Comparison of ENCODE assay signal across 13 cellular contexts in the genomic region with DNA sequence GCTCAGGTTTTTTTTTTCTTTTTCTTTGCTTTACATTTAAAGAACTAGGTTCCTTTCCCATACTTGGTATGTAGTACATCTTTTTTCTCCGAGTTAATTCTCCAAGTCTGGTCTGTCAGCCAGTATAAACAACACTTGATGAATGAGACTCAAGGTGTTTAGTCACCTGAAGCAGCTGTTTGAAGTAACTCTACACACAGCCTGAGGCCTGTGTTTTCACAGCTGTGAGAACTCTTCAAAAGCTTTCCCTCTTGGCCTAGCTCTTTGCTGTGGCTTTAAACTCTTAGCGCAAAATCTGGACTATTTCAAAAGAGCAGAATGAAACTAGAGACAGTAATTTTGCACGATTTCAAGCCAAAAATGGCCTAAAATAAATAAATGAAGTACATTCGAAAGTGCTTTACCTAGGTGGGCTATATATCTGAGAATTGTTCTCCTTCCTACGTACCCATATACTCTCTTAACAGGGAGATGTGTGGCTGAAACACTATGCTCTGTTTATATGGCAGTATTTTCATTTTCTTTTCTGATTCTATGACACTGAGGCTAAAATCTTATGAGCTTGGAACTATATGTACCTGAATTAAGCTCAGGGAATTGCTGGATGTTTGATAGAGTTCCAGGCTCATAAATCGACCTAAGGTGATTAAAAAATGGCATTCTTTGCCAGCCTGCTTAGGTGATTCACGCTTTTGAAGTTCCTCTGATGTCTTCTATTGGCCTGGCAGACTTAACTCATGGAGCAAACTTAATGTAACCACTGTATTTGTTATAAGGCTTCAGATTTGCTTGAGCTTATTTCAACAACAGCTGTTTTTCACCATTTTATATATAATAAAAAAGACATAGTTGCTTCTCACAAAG.
DNase-seq lines count a peak whose midpoint lies in the region; ATAC-seq and TF ChIP-seq lines count a peak whose summit lies in the region.
"Had no signal": no experiment of that assay in that cellular context is flagged by ENCODE, and none has a peak within 500 bp of the region (broad histone marks: within the 10 kb centered on the region; RNA-seq: fewer than 3 reads in every experiment).

No MANE protein-coding gene starts in this region.

- H3K9me3 Mint-ChIP-seq in Caco-2 (ENCODE audit: unreplicated experiment) = no peaks in the 10 kb centered on the region
- H3K9me3 Mint-ChIP-seq: activated naive CD8-positive, alpha-beta T cell treated with anti-CD3 and anti-CD28 coated beads, Interleukin-2, amount 50 U/mL, for 24 hours; stimulated activated naive CD8-positive, alpha-beta T cell treated with anti-CD3 and anti-CD28 coated beads, Interleukin-15, Interleukin-2, amounts not matched to agents 100 ng/mL and 50 ng/mL, for 24 hours had no signal

- H3K27ac ChIP-seq in body of pancreas = peak overlapping the region; percentile 42 to 69 (median 64)

- peak; percentile 95 for ATAC-seq in body of pancreas
- ATAC-seq: activated naive CD8-positive, alpha-beta T cell treated with anti-CD3 and anti-CD28 coated beads, Interleukin-2, amount 50 U/mL, for 24 hours; naive thymus-derived CD4-positive, alpha-beta T cell had no signal

- H3K9me3 ChIP-seq in Caco-2 (no peaks in the 10 kb centered on the region), body of pancreas (no peaks in the 10 kb centered on the region)

- BruUV-seq in Caco-2 (replicated peaks; lab: Mats Ljungman, UMichigan) = no TSS peak

- no peak overlapping the region for H3K4me3 Mint-ChIP-seq in Caco-2 (ENCODE audit: unreplicated experiment)
- H3K4me3 Mint-ChIP-seq: activated naive CD8-positive, alpha-beta T cell treated with anti-CD3 and anti-CD28 coated beads, Interleukin-2, amount 50 U/mL, for 24 hours; naive thymus-derived CD4-positive, alpha-beta T cell; stimulated activated naive CD8-positive, alpha-beta T cell treated with anti-CD3 and anti-CD28 coated beads, Interleukin-15, Interleukin-2, amounts not matched to agents 100 ng/mL and 50 ng/mL, for 24 hours had no signal

- WGBS in body of pancreas, 2 donors = 33 to 37% methylated on average over 7 of the region's 7 CpGs

- H3K36me3 ChIP-seq in Caco-2 (ENCODE audit: control insufficient read depth, insufficient read depth, low read length) (no peaks in the 10 kb centered on the region), body of pancreas (replicated peaks in 1 of 2; ENCODE audit: insufficient read depth in 1 of 2, low read depth in 2 of 2) (no peaks in the 10 kb centered on the region)

- H3K4me3 ChIP-seq in Caco-2 (ENCODE audit: low read depth, low read length) (no peak overlapping the region), body of pancreas (no peak overlapping the region)

- POLR2A ChIA-PET in Caco-2 (lab: Charles Lee) = no interaction called here

- TF ChIP-seq POLR2A in body of pancreas (IDR thresholded peaks at IDR 0.05) = no peak

- H3K27me3 ChIP-seq in Caco-2 (replicated peaks; ENCODE audit: control insufficient read depth, insufficient read depth, low read length) (no peaks in the 10 kb centered on the region), body of pancreas (no peaks in the 10 kb centered on the region)

- intact Hi-C loops in Caco-2 (cut with micrococcal nuclease; ENCODE audit: unreplicated experiment) (no loop called here), body of pancreas (cut with DNase I) (no loop called here)

- no peak overlapping the region for H3K27ac Mint-ChIP-seq in Caco-2 (ENCODE audit: unreplicated experiment)
- H3K27ac Mint-ChIP-seq: activated naive CD8-positive, alpha-beta T cell treated with anti-CD3 and anti-CD28 coated beads, Interleukin-2, amount 50 U/mL, for 24 hours; naive thymus-derived CD4-positive, alpha-beta T cell; stimulated activated naive CD8-positive, alpha-beta T cell treated with anti-CD3 and anti-CD28 coated beads, Interleukin-15, Interleukin-2, amounts not matched to agents 100 ng/mL and 50 ng/mL, for 24 hours had no signal

- peaks cover 13% of the 10 kb centered on the region; the same call in 1 of the 2 replicates for H3K4me1 ChIP-seq in Caco-2
- peaks cover 7% of the 10 kb centered on the region for H3K4me1 ChIP-seq in body of pancreas

- CTCF ChIA-PET in Caco-2 (lab: Charles Lee) = interaction anchor here (0.6 kb wide), 1 partner anchor 12 kb away, joined by 3 read pairs; no protein-coding TSS in a partner anchor

- no peak for TF ChIP-seq CTCF in Caco-2 (IDR thresholded peaks at IDR 0.05; ENCODE audit: insufficient read depth in 1 of 2, low read depth in 1 of 2, low read length in 1 of 2, severe bottlenecking in 1 of 2, unreplicated experiment in 1 of 2)
- no peak for TF ChIP-seq CTCF in body of pancreas (IDR thresholded peaks at IDR 0.05)

- H3K27me3 Mint-ChIP-seq in Caco-2 (ENCODE audit: insufficient read depth, unreplicated experiment) = peaks cover 3% of the 10 kb centered on the region
- H3K27me3 Mint-ChIP-seq: activated naive CD8-positive, alpha-beta T cell treated with anti-CD3 and anti-CD28 coated beads, Interleukin-2, amount 50 U/mL, for 24 hours; naive thymus-derived CD4-positive, alpha-beta T cell; stimulated activated naive CD8-positive, alpha-beta T cell treated with anti-CD3 and anti-CD28 coated beads, Interleukin-15, Interleukin-2, amounts not matched to agents 100 ng/mL and 50 ng/mL, for 24 hours had no signal

- no peaks in the 10 kb centered on the region for H3K36me3 Mint-ChIP-seq in Caco-2 (ENCODE audit: insufficient read depth, unreplicated experiment)
- H3K36me3 Mint-ChIP-seq: naive thymus-derived CD4-positive, alpha-beta T cell had no signal

- H3K4me1 Mint-ChIP-seq in Caco-2 (ENCODE audit: low read depth, unreplicated experiment) = peaks cover 10% of the 10 kb centered on the region
- H3K4me1 Mint-ChIP-seq: activated naive CD8-positive, alpha-beta T cell treated with anti-CD3 and anti-CD28 coated beads, Interleukin-2, amount 50 U/mL, for 24 hours; naive thymus-derived CD4-positive, alpha-beta T cell had no signal

- peak; percentile 50 to 63 for DNase-seq in Caco-2
- DNase-seq in NCI-H2029 treated with DMSO at 0.1 percent for 48 hours (lab: John Stamatoyannopoulos, UW) = peak; percentile 0
- DNase-seq in body of pancreas = peak; percentile 31 to 71 (median 66)
- DNase-seq in myocyte (ENCODE audit: low read depth) = peak; percentile 75
- DNase-seq in hypothalamus (lab: John Stamatoyannopoulos, UW) = no peak
- DNase-seq in stimulated activated CD8-positive, alpha-beta memory T cell treated with anti-CD3 and anti-CD28 coated beads, Interleukin-4, amount 100 ng/mL, for 48 hours = no peak
- DNase-seq in NCI-H446 treated with DMSO at 0.1 percent for 48 hours (lab: John Stamatoyannopoulos, UW) = no peak
- DNase-seq in SW 1271 (lab: John Stamatoyannopoulos, UW) = no peak
- DNase-seq: activated naive CD8-positive, alpha-beta T cell treated with anti-CD3 and anti-CD28 coated beads, Interleukin-2, amount 50 U/mL, for 24 hours; effector memory CD4-positive, alpha-beta T cell; KG1; naive thymus-derived CD4-positive, alpha-beta T cell had no signal

Comparison
In these comparisons a context has a peak if more than half of its experiments do, and no peak if none do; other contexts are left out.
1. DNase-seq: peak in Caco-2 (2 of 2), NCI-H2029 treated with DMSO at 0.1 percent for 48 hours (single experiment), body of pancreas (4 of 4) and myocyte (single experiment); none in hypothalamus (0 of 51), stimulated activated CD8-positive, alpha-beta memory T cell treated with anti-CD3 and anti-CD28 coated beads, Interleukin-4, amount 100 ng/mL, for 48 hours (single experiment), NCI-H446 treated with DMSO at 0.1 percent for 48 hours (single experiment) and SW 1271 (0 of 2).